In the genomic region with DNA sequence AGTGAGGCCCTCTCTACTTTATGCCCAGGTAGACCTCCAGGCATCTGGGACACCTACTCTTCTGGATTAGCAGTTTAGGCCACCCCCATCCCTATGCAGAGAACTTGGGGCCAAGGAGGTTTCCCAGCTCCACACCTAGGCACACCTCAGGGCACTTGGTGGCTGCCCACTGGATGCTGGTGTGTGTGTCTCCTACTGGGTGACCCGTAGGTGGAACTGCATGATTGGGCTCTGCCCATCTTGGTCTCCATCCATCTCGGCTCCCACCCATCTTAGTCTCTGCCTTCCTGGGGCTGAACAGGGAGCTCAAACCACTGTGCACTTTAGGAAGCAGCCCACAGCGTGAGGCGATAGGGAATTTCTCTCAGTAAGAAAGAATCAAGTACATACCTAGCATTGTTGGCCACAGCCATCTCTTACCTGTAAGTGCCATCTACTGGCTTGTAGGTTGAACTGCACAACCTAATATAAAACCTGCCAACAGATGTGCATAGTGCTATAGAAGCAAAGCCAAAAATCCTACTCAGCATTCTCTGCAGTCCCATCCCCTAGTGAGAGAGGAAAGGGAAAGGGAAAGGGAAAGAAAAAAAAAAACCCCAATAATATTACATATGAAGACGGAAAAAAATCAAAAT, we compare ENCODE assay signal across 1 cellular context.
TF ChIP-seq lines count a peak whose summit lies in the region.

No MANE protein-coding gene starts in this region.

TF ChIP-seq in GM23338, 12 proteins besides CTCF, POLR2A, EP300 and RAD21 (continued from another document):
- TF ChIP-seq, protein P1, sequence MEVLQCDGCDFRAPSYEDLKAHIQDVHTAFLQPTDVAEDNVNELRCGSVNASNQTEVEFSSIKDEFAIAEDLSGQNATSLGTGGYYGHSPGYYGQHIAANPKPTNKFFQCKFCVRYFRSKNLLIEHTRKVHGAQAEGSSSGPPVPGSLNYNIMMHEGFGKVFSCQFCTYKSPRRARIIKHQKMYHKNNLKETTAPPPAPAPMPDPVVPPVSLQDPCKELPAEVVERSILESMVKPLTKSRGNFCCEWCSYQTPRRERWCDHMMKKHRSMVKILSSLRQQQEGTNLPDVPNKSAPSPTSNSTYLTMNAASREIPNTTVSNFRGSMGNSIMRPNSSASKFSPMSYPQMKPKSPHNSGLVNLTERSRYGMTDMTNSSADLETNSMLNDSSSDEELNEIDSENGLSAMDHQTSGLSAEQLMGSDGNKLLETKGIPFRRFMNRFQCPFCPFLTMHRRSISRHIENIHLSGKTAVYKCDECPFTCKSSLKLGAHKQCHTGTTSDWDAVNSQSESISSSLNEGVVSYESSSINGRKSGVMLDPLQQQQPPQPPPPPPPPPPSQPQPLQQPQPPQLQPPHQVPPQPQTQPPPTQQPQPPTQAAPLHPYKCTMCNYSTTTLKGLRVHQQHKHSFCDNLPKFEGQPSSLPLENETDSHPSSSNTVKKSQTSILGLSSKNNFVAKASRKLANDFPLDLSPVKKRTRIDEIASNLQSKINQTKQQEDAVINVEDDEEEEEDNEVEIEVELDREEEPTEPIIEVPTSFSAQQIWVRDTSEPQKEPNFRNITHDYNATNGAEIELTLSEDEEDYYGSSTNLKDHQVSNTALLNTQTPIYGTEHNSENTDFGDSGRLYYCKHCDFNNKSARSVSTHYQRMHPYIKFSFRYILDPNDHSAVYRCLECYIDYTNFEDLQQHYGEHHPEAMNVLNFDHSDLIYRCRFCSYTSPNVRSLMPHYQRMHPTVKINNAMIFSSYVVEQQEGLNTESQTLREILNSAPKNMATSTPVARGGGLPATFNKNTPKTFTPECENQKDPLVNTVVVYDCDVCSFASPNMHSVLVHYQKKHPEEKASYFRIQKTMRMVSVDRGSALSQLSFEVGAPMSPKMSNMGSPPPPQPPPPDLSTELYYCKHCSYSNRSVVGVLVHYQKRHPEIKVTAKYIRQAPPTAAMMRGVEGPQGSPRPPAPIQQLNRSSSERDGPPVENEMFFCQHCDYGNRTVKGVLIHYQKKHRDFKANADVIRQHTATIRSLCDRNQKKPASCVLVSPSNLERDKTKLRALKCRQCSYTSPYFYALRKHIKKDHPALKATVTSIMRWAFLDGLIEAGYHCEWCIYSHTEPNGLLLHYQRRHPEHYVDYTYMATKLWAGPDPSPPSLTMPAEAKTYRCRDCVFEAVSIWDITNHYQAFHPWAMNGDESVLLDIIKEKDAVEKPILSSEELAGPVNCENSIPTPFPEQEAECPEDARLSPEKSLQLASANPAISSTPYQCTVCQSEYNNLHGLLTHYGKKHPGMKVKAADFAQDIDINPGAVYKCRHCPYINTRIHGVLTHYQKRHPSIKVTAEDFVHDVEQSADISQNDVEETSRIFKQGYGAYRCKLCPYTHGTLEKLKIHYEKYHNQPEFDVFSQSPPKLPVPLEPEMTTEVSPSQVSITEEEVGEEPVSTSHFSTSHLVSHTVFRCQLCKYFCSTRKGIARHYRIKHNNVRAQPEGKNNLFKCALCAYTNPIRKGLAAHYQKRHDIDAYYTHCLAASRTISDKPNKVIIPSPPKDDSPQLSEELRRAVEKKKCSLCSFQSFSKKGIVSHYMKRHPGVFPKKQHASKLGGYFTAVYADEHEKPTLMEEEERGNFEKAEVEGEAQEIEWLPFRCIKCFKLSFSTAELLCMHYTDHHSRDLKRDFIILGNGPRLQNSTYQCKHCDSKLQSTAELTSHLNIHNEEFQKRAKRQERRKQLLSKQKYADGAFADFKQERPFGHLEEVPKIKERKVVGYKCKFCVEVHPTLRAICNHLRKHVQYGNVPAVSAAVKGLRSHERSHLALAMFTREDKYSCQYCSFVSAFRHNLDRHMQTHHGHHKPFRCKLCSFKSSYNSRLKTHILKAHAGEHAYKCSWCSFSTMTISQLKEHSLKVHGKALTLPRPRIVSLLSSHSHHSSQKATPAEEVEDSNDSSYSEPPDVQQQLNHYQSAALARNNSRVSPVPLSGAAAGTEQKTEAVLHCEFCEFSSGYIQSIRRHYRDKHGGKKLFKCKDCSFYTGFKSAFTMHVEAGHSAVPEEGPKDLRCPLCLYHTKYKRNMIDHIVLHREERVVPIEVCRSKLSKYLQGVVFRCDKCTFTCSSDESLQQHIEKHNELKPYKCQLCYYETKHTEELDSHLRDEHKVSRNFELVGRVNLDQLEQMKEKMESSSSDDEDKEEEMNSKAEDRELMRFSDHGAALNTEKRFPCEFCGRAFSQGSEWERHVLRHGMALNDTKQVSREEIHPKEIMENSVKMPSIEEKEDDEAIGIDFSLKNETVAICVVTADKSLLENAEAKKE (CRISPR knock-in tag; IDR thresholded peaks at IDR 0.05) = no peak
- TF ChIP-seq ZNF331 (CRISPR knock-in tag; IDR thresholded peaks at IDR 0.05; ENCODE audit: low read depth) (no peak), STAT1 (IDR thresholded peaks at IDR 0.05; ENCODE audit: unreplicated experiment) (no peak), NANOG (IDR thresholded peaks at IDR 0.05; ENCODE audit: borderline replicate concordance) (no peak), CREB1 (CRISPR knock-in tag; IDR thresholded peaks at IDR 0.05; ENCODE audit: low read depth) (no peak), ZNF114 (CRISPR knock-in tag; IDR thresholded peaks at IDR 0.05) (no peak)
